Comparison of ENCODE assay signal across 8 cellular contexts in genomic region chr22:23385301-23386244, GRCh38.
DNase-seq lines count a peak whose midpoint lies in the region; ATAC-seq and TF ChIP-seq lines count a peak whose summit lies in the region.

No MANE protein-coding gene starts in this region.

- no peaks in the 10 kb centered on the region for H3K79me2 ChIP-seq in Karpas-422 (ENCODE audit: low read length)

- no peak for TF ChIP-seq EP300 in suprapubic skin (IDR thresholded peaks at IDR 0.05)

- H3K4me1 Mint-ChIP-seq in activated T-helper 2 cell treated with anti-CD3 and anti-CD28 coated beads, Interferon-gamma antibody, Interleukin-2, Interleukin-4, amounts not matched to agents 10 μg/mL and 5 μg/mL and 100 μg/mL, durations not matched to agents 14 hours and 24 hours and 36 hours (ENCODE audit: low read depth), result no peaks in the 10 kb centered on the region

- H3K36me3 ChIP-seq in Karpas-422 (ENCODE audit: insufficient read depth, low read length), result no peaks in the 10 kb centered on the region
- no peaks in the 10 kb centered on the region for H3K36me3 ChIP-seq in RWPE2 (ENCODE audit: low read depth)
- H3K36me3 ChIP-seq in suprapubic skin, result no peaks in the 10 kb centered on the region

- DNase-seq in DMS153 treated with DMSO at 0.1 percent for 48 hours (lab: John Stamatoyannopoulos, UW; ENCODE audit: unreplicated experiment), result peak; percentile 66
- DNase-seq in Karpas-422, result peak; percentile 94
- peak; percentile 66 for DNase-seq in RWPE2 (ENCODE audit: low spot score)
- DNase-seq in activated T-helper 2 cell treated with anti-CD3 and anti-CD28 coated beads, Interferon-gamma antibody, Interleukin-2, Interleukin-4, amounts not matched to agents 10 μg/mL and 5 μg/mL and 100 μg/mL, durations not matched to agents 14 hours and 24 hours and 36 hours (ENCODE audit: low spot score), result peak; percentile 69
- peak; percentile 38 for DNase-seq in foreskin melanocyte
- peak; percentile 63 for DNase-seq in occipital lobe (lab: John Stamatoyannopoulos, UW)
- peak in 1 of 2 donors; percentile 87 for DNase-seq in suprapubic skin (ENCODE audit: low spot score in 2 of 2)

- 27% methylated on average over 3 of the region's 20 CpGs for WGBS in suprapubic skin

- H3K27me3 Mint-ChIP-seq in activated T-helper 2 cell treated with anti-CD3 and anti-CD28 coated beads, Interferon-gamma antibody, Interleukin-2, Interleukin-4, amounts not matched to agents 10 μg/mL and 5 μg/mL and 100 μg/mL, durations not matched to agents 14 hours and 24 hours and 36 hours (ENCODE audit: low read depth), result no peaks in the 10 kb centered on the region

- H3K9ac ChIP-seq in Karpas-422 (ENCODE audit: low read length), result no peak overlapping the region

- H3K27me3 ChIP-seq in Karpas-422 (ENCODE audit: low read length) (no peaks in the 10 kb centered on the region), RWPE2 (ENCODE audit: insufficient read depth, poor library complexity, severe bottlenecking) (no peaks in the 10 kb centered on the region), suprapubic skin (peaks cover 6% of the 10 kb centered on the region)

- no peak overlapping the region for H2AFZ ChIP-seq in Karpas-422 (ENCODE audit: low read length)

- H3K4me2 ChIP-seq in Karpas-422 (ENCODE audit: low read depth, low read length, poor library complexity, severe bottlenecking), result no peak overlapping the region

- no peak overlapping the region for H3K27ac Mint-ChIP-seq in activated T-helper 2 cell treated with anti-CD3 and anti-CD28 coated beads, Interferon-gamma antibody, Interleukin-2, Interleukin-4, amounts not matched to agents 10 μg/mL and 5 μg/mL and 100 μg/mL, durations not matched to agents 14 hours and 24 hours and 36 hours

- H3K4me1 ChIP-seq in Karpas-422 (ENCODE audit: low read length) (peaks cover 13% of the 10 kb centered on the region), RWPE2 (ENCODE audit: insufficient read depth, poor library complexity, severe bottlenecking) (no peaks in the 10 kb centered on the region), suprapubic skin (peaks cover 8% of the 10 kb centered on the region)

- ATAC-seq in RWPE2 (ENCODE audit: low read depth) (peak; percentile 88), GM19023 (IDR thresholded peaks at IDR 0.05; ENCODE audit: unreplicated experiment) (no peak)

- no peaks in the 10 kb centered on the region for H4K20me1 ChIP-seq in Karpas-422 (ENCODE audit: insufficient read depth, low read depth, low read length)

- H3K4me3 ChIP-seq in Karpas-422 (ENCODE audit: low read length), result no peak overlapping the region
- no peak overlapping the region for H3K4me3 ChIP-seq in RWPE2 (ENCODE audit: severe bottlenecking)
- H3K4me3 ChIP-seq in suprapubic skin, result no peak overlapping the region

- H3K36me3 Mint-ChIP-seq in activated T-helper 2 cell treated with anti-CD3 and anti-CD28 coated beads, Interferon-gamma antibody, Interleukin-2, Interleukin-4, amounts not matched to agents 10 μg/mL and 5 μg/mL and 100 μg/mL, durations not matched to agents 14 hours and 24 hours and 36 hours (ENCODE audit: low read depth), result no peaks in the 10 kb centered on the region

- no peak for TF ChIP-seq POLR2A in suprapubic skin (IDR thresholded peaks at IDR 0.05)

- H3K9me3 Mint-ChIP-seq in activated T-helper 2 cell treated with anti-CD3 and anti-CD28 coated beads, Interferon-gamma antibody, Interleukin-2, Interleukin-4, amounts not matched to agents 10 μg/mL and 5 μg/mL and 100 μg/mL, durations not matched to agents 14 hours and 24 hours and 36 hours, result no peaks in the 10 kb centered on the region

- H3K27ac ChIP-seq in Karpas-422 (ENCODE audit: low read length), result no peak overlapping the region
- H3K27ac ChIP-seq in RWPE2 (ENCODE audit: poor library complexity, severe bottlenecking), result no peak overlapping the region
- H3K27ac ChIP-seq in suprapubic skin, result no peak overlapping the region

- H3K4me3 Mint-ChIP-seq in activated T-helper 2 cell treated with anti-CD3 and anti-CD28 coated beads, Interferon-gamma antibody, Interleukin-2, Interleukin-4, amounts not matched to agents 10 μg/mL and 5 μg/mL and 100 μg/mL, durations not matched to agents 14 hours and 24 hours and 36 hours (ENCODE audit: low read depth), result no peak overlapping the region

- TF ChIP-seq CTCF in RWPE2 (IDR thresholded peaks at IDR 0.05; ENCODE audit: poor library complexity, severe bottlenecking) (peak; percentile 94), suprapubic skin (IDR thresholded peaks at IDR 0.05) (peak; percentile 87 to 98)

- intact Hi-C loops in activated T-helper 2 cell treated with anti-CD3 and anti-CD28 coated beads, Interferon-gamma antibody, Interleukin-2, Interleukin-4, amounts not matched to agents 10 μg/mL and 5 μg/mL and 100 μg/mL, durations not matched to agents 14 hours and 24 hours and 36 hours (cut with micrococcal nuclease), result loop anchor here (5.0 kb wide), 2 partner anchors 68 to 208 kb away; no protein-coding TSS in a partner anchor

- H3K9me3 ChIP-seq in Karpas-422 (ENCODE audit: low read length) (no peaks in the 10 kb centered on the region), RWPE2 (ENCODE audit: severe bottlenecking) (no peaks in the 10 kb centered on the region), suprapubic skin (no peaks in the 10 kb centered on the region)

- no peaks in the 10 kb centered on the region for H3K9me2 ChIP-seq in Karpas-422 (replicated peaks; ENCODE audit: insufficient read depth, low read length)
